Comparison of ENCODE assay signal across 13 cellular contexts in genomic region chr4:156195914-156196313, GRCh38.
DNase-seq lines count a peak whose midpoint lies in the region; ATAC-seq, FAIRE-seq and TF ChIP-seq lines count a peak whose summit lies in the region.
"Had no signal": no experiment of that assay in that cellular context is flagged by ENCODE, and none has a peak within 500 bp of the region (broad histone marks: within the 10 kb centered on the region; RNA-seq: fewer than 3 reads in every experiment).

No MANE protein-coding gene starts in this region.

- no peak for FAIRE-seq in H54 (lab: Jason Lieb, UNC)
- FAIRE-seq: pancreas had no signal

- DNase-seq in DMS 273 (lab: John Stamatoyannopoulos, UW; ENCODE audit: unreplicated experiment) (peak; percentile 2), DMS 273 treated with DMSO at 0.1 percent for 48 hours (lab: John Stamatoyannopoulos, UW) (no peak), fibroblast of villous mesenchyme (ENCODE audit: low read depth) (peak; percentile 7), H54 (ENCODE audit: insufficient read length, low spot score) (no peak), D341Med (ENCODE audit: low spot score) (no peak)
- no peak for DNase-seq in naive thymus-derived CD8-positive, alpha-beta T cell
- DNase-seq: NCI-H1105 treated with DMSO at 0.1 percent for 48 hours, pancreas, T1000 had no signal

- TF ChIP-seq CTCF in fibroblast of villous mesenchyme (IDR thresholded peaks at IDR 0.05; ENCODE audit: insufficient read depth, low read depth, low read length) = no peak

- peaks cover 0 to 3% (median 0%) of the 10 kb centered on the region in 5 donors for H3K27me3 Mint-ChIP-seq in naive thymus-derived CD8-positive, alpha-beta T cell

- ATAC-seq in GM21723 (IDR thresholded peaks at IDR 0.05; ENCODE audit: unreplicated experiment) (peak; percentile 94), HG03159 (IDR thresholded peaks at IDR 0.05; ENCODE audit: unreplicated experiment) (peak; percentile 98)
- ATAC-seq in naive thymus-derived CD8-positive, alpha-beta T cell = no peak
- ATAC-seq: HCT116, pancreas had no signal

- H3K4me1 Mint-ChIP-seq in naive thymus-derived CD8-positive, alpha-beta T cell = no peaks in the 10 kb centered on the region

- no peak overlapping the region for H3K27ac Mint-ChIP-seq in naive thymus-derived CD8-positive, alpha-beta T cell
- H3K27ac Mint-ChIP-seq: activated T-helper 2 cell treated with anti-CD3 and anti-CD28 coated beads, Interferon-gamma antibody, Interleukin-2, Interleukin-4, amounts not matched to agents 10 μg/mL and 5 μg/mL and 100 μg/mL, durations not matched to agents 14 hours and 24 hours and 36 hours had no signal

- peaks cover 0 to 3% (median 0%) of the 10 kb centered on the region in 9 donors for H3K9me3 Mint-ChIP-seq in naive thymus-derived CD8-positive, alpha-beta T cell
- H3K9me3 Mint-ChIP-seq: activated T-helper 2 cell treated with anti-CD3 and anti-CD28 coated beads, Interferon-gamma antibody, Interleukin-2, Interleukin-4, amounts not matched to agents 10 μg/mL and 5 μg/mL and 100 μg/mL, durations not matched to agents 14 hours and 24 hours and 36 hours had no signal

- POLR2A ChIA-PET in naive thymus-derived CD8-positive, alpha-beta T cell (lab: Charles Lee) = no interaction called here

- no peaks in the 10 kb centered on the region for H3K36me3 Mint-ChIP-seq in naive thymus-derived CD8-positive, alpha-beta T cell

- H3K4me3 Mint-ChIP-seq in naive thymus-derived CD8-positive, alpha-beta T cell = no peak overlapping the region

- TF ChIP-seq POLR2A in H54 (IDR thresholded peaks at IDR 0.05; ENCODE audit: low read depth, low read length) = no peak

- H3K4me3 ChIP-seq in fibroblast of villous mesenchyme (ENCODE audit: low read depth, low read length) = no peak overlapping the region
- H3K4me3 ChIP-seq: pancreas had no signal

Comparison
In these comparisons a context has a peak if more than half of its experiments do, and no peak if none do; other contexts are left out.
1. DNase-seq: peak in DMS 273 (single experiment) and fibroblast of villous mesenchyme (single experiment); none in DMS 273 treated with DMSO at 0.1 percent for 48 hours (single experiment), H54 (single experiment), naive thymus-derived CD8-positive, alpha-beta T cell (0 of 10) and D341Med (single experiment).
2. ATAC-seq: peak in GM21723 (single experiment) and HG03159 (single experiment); none in naive thymus-derived CD8-positive, alpha-beta T cell (0 of 2).